In genomic region chr19:50777830-50778303, GRCh38 we compare ENCODE assay signal across 13 cellular contexts. TPM values are rescaled to one million over a fixed set of nuclear protein-coding genes. Genes with fewer than 3 reads are reported as not detected.
DNase-seq lines count a peak whose midpoint lies in the region; ATAC-seq, FAIRE-seq and TF ChIP-seq lines count a peak whose summit lies in the region.
"Had no signal": no experiment of that assay in that cellular context is flagged by ENCODE, and none has a peak within 500 bp of the region (broad histone marks: within the 10 kb centered on the region; RNA-seq: fewer than 3 reads in every experiment).

No MANE protein-coding gene starts in this region.

- H3K4me3 ChIP-seq in cardiac muscle cell (no peak overlapping the region), heart left ventricle (no peak overlapping the region), fibroblast of mammary gland (ENCODE audit: control insufficient read depth, low read depth, low read length) (no peak overlapping the region)

- FAIRE-seq in urothelium cell line (lab: Jason Lieb, UNC) (no peak), HTR-8/SVneo (lab: Jason Lieb, UNC) (no peak)
- FAIRE-seq: astrocyte had no signal

- H3K4me1 ChIP-seq in cardiac muscle cell (ENCODE audit: low read depth) (no peaks in the 10 kb centered on the region), heart left ventricle (peaks cover 0 to 3% (median 0%) of the 10 kb centered on the region in 12 donors)

- H3K36me3 ChIP-seq in cardiac muscle cell (no peaks in the 10 kb centered on the region), heart left ventricle (no peaks in the 10 kb centered on the region)

- peaks cover 66% of the 10 kb centered on the region for H3K27me3 ChIP-seq in cardiac muscle cell
- H3K27me3 ChIP-seq in heart left ventricle = peaks cover 28 to 96% (median 61%) of the 10 kb centered on the region in 9 donors

- TF ChIP-seq CTCF in cardiac muscle cell (IDR thresholded peaks at IDR 0.05; ENCODE audit: low read depth, low read length) = no peak
- no peak for TF ChIP-seq CTCF in heart left ventricle (IDR thresholded peaks at IDR 0.05)
- TF ChIP-seq CTCF in fibroblast of mammary gland (conservative IDR thresholded peaks at IDR 0.05; ENCODE audit: control insufficient read depth, insufficient read depth, low read depth, low read length) = no peak

- intact Hi-C loops in heart left ventricle (cut with DNase I) = no loop called here

- H3K9me3 ChIP-seq in cardiac muscle cell (ENCODE audit: low read depth) = no peaks in the 10 kb centered on the region
- peaks cover 0 to 8% (median 1%) of the 10 kb centered on the region in 12 donors for H3K9me3 ChIP-seq in heart left ventricle

- no peak overlapping the region for H3K27ac ChIP-seq in cardiac muscle cell
- H3K27ac ChIP-seq in heart left ventricle = no peak overlapping the region

- 0 to 2% (median 1%) methylated on average over 17 to 30 of the region's 30 CpGs for WGBS in heart left ventricle, 4 donors

- no peak for TF ChIP-seq POLR2A in heart left ventricle (IDR thresholded peaks at IDR 0.05)

- no peak for ATAC-seq in heart left ventricle
- no peak for ATAC-seq in activated CD4-positive, CD25-positive, alpha-beta regulatory T cell treated with anti-CD3 and anti-CD28 coated beads, Interleukin-2, amount 50 U/mL, for 24 hours
- ATAC-seq: sciatic nerve had no signal

- DNase-seq in cardiac muscle cell (ENCODE audit: low read depth in 1 of 2, low spot score in 1 of 2) = peak; percentile 42 to 56
- no peak for DNase-seq in heart left ventricle
- peak; percentile 63 for DNase-seq in NOMO-1 treated with DMSO at 0.1 percent for 48 hours (lab: John Stamatoyannopoulos, UW; ENCODE audit: unreplicated experiment)
- peak; percentile 36 for DNase-seq in fibroblast of mammary gland (ENCODE audit: low read depth)
- DNase-seq in urothelium cell line (ENCODE audit: low spot score) = peak; percentile 60
- DNase-seq in HTR-8/SVneo (ENCODE audit: insufficient read length, low spot score) = no peak
- DNase-seq in NCI-H187 treated with DMSO at 0.1 percent for 48 hours (lab: John Stamatoyannopoulos, UW) = no peak
- DNase-seq: activated CD8-positive, alpha-beta memory T cell treated with anti-CD3 and anti-CD28 coated beads, Interleukin-2, amount 50 U/mL, for 48 hours had no signal

RNA-seq across cellular contexts. Expression of gene GPR32, which starts 7.6 kb away (rescaled TPM):
- not detected in 2 replicates for total RNA-seq in cardiac muscle cell
- polyA plus RNA-seq in cardiac muscle cell = not detected in 2 replicates
- total RNA-seq in heart left ventricle = not detected
- polyA plus RNA-seq in heart left ventricle = not detected
- total RNA-seq: astrocyte, fibroblast of lung, lung microvascular endothelial cell, sciatic nerve had no signal
- polyA plus RNA-seq: fibroblast of lung had no signal

RNA-seq across cellular contexts. Expression of gene ACP4, which starts 12.3 kb away (rescaled TPM):
- total RNA-seq in cardiac muscle cell = not detected in 2 replicates
- 0.23 and 0.64 TPM in 2 replicates for polyA plus RNA-seq in cardiac muscle cell
- total RNA-seq in heart left ventricle = not detected
- polyA plus RNA-seq in heart left ventricle = not detected
- total RNA-seq: astrocyte, fibroblast of lung, lung microvascular endothelial cell, sciatic nerve had no signal
- polyA plus RNA-seq: fibroblast of lung had no signal

RNA-seq across cellular contexts. Expression of gene KLK1, which starts 45.7 kb away (rescaled TPM):
- total RNA-seq in cardiac muscle cell (not detected in 2 replicates), heart left ventricle (1 to 10 TPM in 1 of 9 donors, under 1 TPM in 3, not detected in 5; 0.53 to 1.4 (median 0.74) TPM)
- polyA plus RNA-seq in cardiac muscle cell (not detected in 2 replicates), heart left ventricle (under 1 TPM; 0.50 to 0.51 TPM)
- total RNA-seq: astrocyte, fibroblast of lung, lung microvascular endothelial cell had no signal
- polyA plus RNA-seq: fibroblast of lung had no signal

RNA-seq across cellular contexts. Expression of gene CLEC11A, which starts 54.7 kb away (rescaled TPM):
- 12.5 and 16.6 TPM in 2 replicates for total RNA-seq in cardiac muscle cell
- 26.7 and 29.4 TPM in 2 replicates for polyA plus RNA-seq in cardiac muscle cell
- total RNA-seq in heart left ventricle = 10 to 100 TPM in 1 of 9 donors, 1 to 10 TPM in 8; 2.4 to 16.6 (median 4.2) TPM
- 1 to 10 TPM; 2.4 to 7.2 TPM for polyA plus RNA-seq in heart left ventricle
- total RNA-seq: astrocyte had no signal

RNA-seq across cellular contexts. Expression of gene KLK15, which starts 55.5 kb away (rescaled TPM):
- total RNA-seq in cardiac muscle cell (not detected in 2 replicates), heart left ventricle (not detected)
- polyA plus RNA-seq in cardiac muscle cell (not detected in 2 replicates), heart left ventricle (not detected)
- total RNA-seq: astrocyte, fibroblast of lung, lung microvascular endothelial cell, sciatic nerve had no signal
- polyA plus RNA-seq: fibroblast of lung had no signal

Comparison
In these comparisons a context has a peak if more than half of its experiments do, and no peak if none do; other contexts are left out.
1. DNase-seq: peak in cardiac muscle cell (2 of 2), NOMO-1 treated with DMSO at 0.1 percent for 48 hours (single experiment), fibroblast of mammary gland (single experiment) and urothelium cell line (single experiment); none in heart left ventricle (0 of 5), HTR-8/SVneo (single experiment) and NCI-H187 treated with DMSO at 0.1 percent for 48 hours (single experiment).